2 cellular contexts compared by ENCODE assay signal in the genomic region with DNA sequence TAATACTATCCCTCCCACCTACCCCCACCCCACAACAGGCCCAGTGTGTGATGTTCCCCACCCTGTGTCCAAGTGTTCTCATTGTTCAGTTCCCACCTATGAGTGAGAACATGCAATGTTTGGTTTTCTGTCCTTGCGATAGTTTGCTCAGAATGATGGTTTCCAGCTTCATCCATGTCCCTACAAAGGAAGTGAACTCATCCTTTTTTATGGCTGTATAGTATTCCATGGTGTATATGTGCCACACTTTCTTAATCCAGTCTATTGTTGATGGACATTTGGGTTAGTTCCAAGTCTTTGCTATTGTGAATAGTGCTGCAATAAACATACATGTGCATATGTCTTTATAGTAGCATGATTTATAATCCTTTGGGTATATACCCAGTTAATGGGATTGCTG. TPM values are rescaled to one million over a fixed set of nuclear protein-coding genes. Genes with fewer than 3 reads are reported as not detected.
A peak's percentile ranks its signal among the peaks of the same experiment; 100 is the strongest.
DNase-seq lines count a peak whose midpoint lies in the region; ATAC-seq, FAIRE-seq and TF ChIP-seq lines count a peak whose summit lies in the region.
"Not testable (repeated sequence)": the region's sequence is repeated elsewhere in the genome, so short reads cannot be mapped to it uniquely, and the experiment has no call there.

No MANE protein-coding gene starts in this region.

- not testable (repeated sequence) for H2AFZ ChIP-seq in K562 (ENCODE audit: low read depth, low read length)

- H3K4me3 ChIP-seq in HEK293 (ENCODE audit: low read depth, low read length); K562: not testable (repeated sequence)

- H3K9me3 ChIP-seq in HEK293 (ENCODE audit: control insufficient read depth, insufficient read depth, low read depth, low read length); K562 (replicated peaks; ENCODE audit: control insufficient read depth, insufficient read depth, low read depth, low read length): not testable (repeated sequence)

- not testable (repeated sequence) for FAIRE-seq in K562 (lab: Jason Lieb, UNC)

- TF ChIP-seq RAD21 in K562 (CRISPR knock-in tag; conservative IDR thresholded peaks at IDR 0.05 in 1 of 2, IDR thresholded peaks at IDR 0.05 in 1 of 2), result not testable (repeated sequence)

- not testable (repeated sequence) for H3K4me1 ChIP-seq in HEK293 (ENCODE audit: control insufficient read depth, insufficient read depth, low read length); K562 (replicated peaks in 1 of 2; ENCODE audit: control insufficient read depth in 2 of 2, insufficient read depth in 2 of 2, low read length in 2 of 2)

- not testable (repeated sequence) for H3K4me2 ChIP-seq in K562 (ENCODE audit: insufficient read depth, low read length)

- BruUV-seq in K562 (replicated peaks; lab: Mats Ljungman, UMichigan), result not testable (repeated sequence)

- ATAC-seq in K562, result not testable (repeated sequence)

- not testable (repeated sequence) for H3K9ac ChIP-seq in K562 (ENCODE audit: insufficient read depth in 1 of 2, low read depth in 2 of 2, low read length in 2 of 2)

- H3K79me2 ChIP-seq in K562 (ENCODE audit: control insufficient read depth, insufficient read depth, low read length), result peaks cover 55% of the 10 kb centered on the region

- CTCF ChIA-PET in HEK293 (lab: Yijun Ruan, JAX); K562 (lab: Yijun Ruan, JAX; ENCODE audit: low intra/inter-chr PET ratio): not testable (repeated sequence)

- not testable (repeated sequence) for TF ChIP-seq CTCF in HEK293 (tag by site-specific recombination; IDR thresholded peaks at IDR 0.05); K562 (IDR thresholded peaks at IDR 0.05 in 2 of 3, conservative IDR thresholded peaks at IDR 0.05 in 1 of 3; ENCODE audit: insufficient read depth in 2 of 3, low read depth in 1 of 3, low read length in 3 of 3)

- not testable (repeated sequence) for H3K36me3 ChIP-seq in HEK293 (ENCODE audit: control insufficient read depth in 2 of 2, insufficient read depth in 1 of 2, low read length in 2 of 2); K562 (ENCODE audit: control insufficient read depth, insufficient read depth, low read length)

- POLR2A ChIA-PET in HEK293 (lab: Yijun Ruan, JAX); K562 (lab: Yijun Ruan, JAX): not testable (repeated sequence)

- not testable (repeated sequence) for TF ChIP-seq POLR2A in K562 (conservative IDR thresholded peaks at IDR 0.05)

- H3K27ac ChIP-seq in HEK293 (ENCODE audit: extremely low read depth, low read depth, low read length); K562 (ENCODE audit: extremely low read depth, low read depth, low read length): not testable (repeated sequence)

- not testable (repeated sequence) for H3K9me1 ChIP-seq in K562 (ENCODE audit: control insufficient read depth, insufficient read depth, low read length)

- WGBS in K562 (ENCODE audit: insufficient coverage, low coverage, missing lambda C conversion rate), result 100% methylated on average over 1 of the region's 1 CpG

- H3K27me3 ChIP-seq in K562 (ENCODE audit: control insufficient read depth in 2 of 2, insufficient read depth in 2 of 2, low read length in 2 of 2), result not testable (repeated sequence)

- not testable (repeated sequence) for TF ChIP-seq EP300 in K562 (IDR thresholded peaks at IDR 0.05; ENCODE audit: low read length)

- in situ Hi-C loops in K562 (cut with MboI), result not testable (repeated sequence)

- intact Hi-C loops in K562 (cut with micrococcal nuclease), result not testable (repeated sequence)

- not testable (repeated sequence) for DNase-seq in K562 (ENCODE audit: extremely low read depth in 1 of 4, low spot score in 3 of 4)

- not testable (repeated sequence) for H4K20me1 ChIP-seq in K562 (replicated peaks; ENCODE audit: control insufficient read depth, insufficient read depth, low read length)

TF ChIP-seq in HEK293, 187 proteins besides CTCF, POLR2A, EP300 and RAD21:
- TF ChIP-seq ZNF146 (tag by site-specific recombination; IDR thresholded peaks at IDR 0.05), result peak; percentile 76

TF ChIP-seq in K562, 482 proteins besides CTCF, POLR2A, EP300 and RAD21:
- peak; percentile 83 for TF ChIP-seq ZNF146 (CRISPR knock-in tag; IDR thresholded peaks at IDR 0.05; ENCODE audit: unreplicated experiment)
- 0 out of 2 replicates have a peak, but pooled peaks have one; percentile 25 for TF ChIP-seq BCOR (IDR thresholded peaks at IDR 0.05)

RNA-seq across cellular contexts. Expression of gene PKN2, which starts 28.8 kb away (rescaled TPM):
- 29.6 and 110 TPM in 2 replicates for total RNA-seq in K562 (2011; cell fraction: chromatin; rRNA removed; ENCODE audit: low replicate concordance)
- total RNA-seq in K562 (2011; cell fraction: nucleolus; rRNA removed), result 12.8 and 18.0 TPM in 2 replicates
- 24.9 and 32.8 TPM in 2 replicates for total RNA-seq in K562 (2011; cell fraction: nucleoplasm; rRNA removed)
- total RNA-seq in K562 (2014; rRNA removed) (9.9 and 11.6 TPM in 2 replicates), K562 (2014; rRNA removed; fragmentation: Illumina TruSeq; extraction: Trizol) (22.9 and 25.4 TPM in 2 replicates), K562 (2015; rRNA removed; fragmentation: Illumina TruSeq; extraction: Trizol) (24.4 and 25.3 TPM in 2 replicates), K562 (2021) (23.5 and 23.7 TPM in 2 replicates)
- polyA plus RNA-seq in K562 (2011; rRNA removed) (19.6 and 20.0 TPM in 2 replicates), K562 (2014; fragmentation: Illumina TruSeq; extraction: Trizol) (16.0 and 19.2 TPM in 2 replicates), K562 (2014; fragmentation: Nextera tagmentation; extraction: Ambion mirVana) (1 to 10 TPM; 4.5 to 5.4 TPM), K562 (2014; rRNA removed) (12.8 and 13.2 TPM in 2 replicates)
- polyA plus RNA-seq in K562 (2011; cell fraction: cytosol; rRNA removed), result 2.1 and 4.8 TPM in 2 replicates
- polyA plus RNA-seq in K562 (2011; cell fraction: nucleus; rRNA removed), result 26.6 and 33.3 TPM in 2 replicates
- polyA plus RNA-seq in K562 (2012), result 10.8 and 11.7 TPM in 2 replicates
- 38.5 and 48.0 TPM in 2 replicates for polyA minus RNA-seq in K562 (2011; rRNA and poly(A)+ RNA removed)
- polyA minus RNA-seq in K562 (2011; cell fraction: cytosol; rRNA and poly(A)+ RNA removed), result 11.6 and 13.0 TPM in 2 replicates
- 26.3 and 48.3 TPM in 2 replicates for polyA minus RNA-seq in K562 (2011; cell fraction: nucleus; rRNA and poly(A)+ RNA removed)
